In the genomic region with DNA sequence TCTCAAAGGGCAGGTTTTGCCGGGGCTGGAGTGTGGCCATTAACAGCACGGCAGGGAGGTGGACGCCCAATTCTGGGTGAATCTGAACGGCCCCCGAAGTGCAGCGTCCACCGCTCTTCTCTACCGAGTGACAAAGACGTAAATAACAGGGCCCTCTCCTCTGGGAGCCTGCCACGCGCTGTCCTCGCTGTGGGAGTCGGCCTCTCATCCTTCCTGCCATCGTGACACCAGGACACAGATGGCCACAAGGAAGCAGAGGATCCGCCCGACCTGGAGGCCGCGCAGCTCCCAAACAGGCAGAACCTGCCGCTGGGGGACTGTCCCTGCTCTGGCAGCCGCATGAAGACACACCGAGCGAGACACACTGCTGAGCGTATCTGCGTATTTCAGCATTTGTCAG, we compare ENCODE assay signal across 13 cellular contexts.
"Had no signal": no experiment of that assay in that cellular context is flagged by ENCODE, and none has a peak within 500 bp of the region (broad histone marks: within the 10 kb centered on the region; RNA-seq: fewer than 3 reads in every experiment).

No MANE protein-coding gene starts in this region.

- FAIRE-seq: urothelium cell line had no signal

- DNase-seq: activated CD4-positive, alpha-beta T cell treated with anti-CD3 and anti-CD28 coated beads, Interleukin-2, amount 50 U/mL, for 4 hours; activated CD4-positive, CD25-positive, alpha-beta regulatory T cell treated with anti-CD3 and anti-CD28 coated beads, Interleukin-2, amount 50 U/mL, for 72 hours; activated naive CD8-positive, alpha-beta T cell treated with anti-CD3 and anti-CD28 coated beads, Interleukin-2, amount 50 U/mL, for 24 hours; activated T-cell treated with anti-CD3 and anti-CD28 coated beads, Interleukin-2, amount 50 U/mL, for 48 hours; caudate nucleus; effector CD4-positive, alpha-beta T cell; hippocampal formation; stimulated activated CD4-positive, alpha-beta T cell treated with anti-CD3 and anti-CD28 coated beads, Interleukin-15, amount 100 ng/mL, for 24 hours; stimulated activated CD4-positive, alpha-beta T cell treated with anti-CD3 and anti-CD28 coated beads, Interleukin-4, amount 100 ng/mL, for 24 hours; SW 1271 had no signal

- H3K27ac ChIP-seq: coronary artery, epithelial cell of prostate had no signal

- ATAC-seq: activated naive CD8-positive, alpha-beta T cell treated with anti-CD3 and anti-CD28 coated beads, Interleukin-2, amount 50 U/mL, for 24 hours had no signal

- H3K4me3 ChIP-seq: coronary artery had no signal
